ENCODE assay signal across 15 cellular contexts in genomic region chr2:36981911-36982310, GRCh38. TPM values are rescaled to one million over a fixed set of nuclear protein-coding genes. Genes with fewer than 3 reads are reported as not detected.
DNase-seq lines count a peak whose midpoint lies in the region; ATAC-seq and TF ChIP-seq lines count a peak whose summit lies in the region.
"Had no signal": no experiment of that assay in that cellular context is flagged by ENCODE, and none has a peak within 500 bp of the region (broad histone marks: within the 10 kb centered on the region; RNA-seq: fewer than 3 reads in every experiment).

No MANE protein-coding gene starts in this region.

- DNase-seq in LNCaP clone FGC (ENCODE audit: low read depth) (peak; percentile 62), mucosa of descending colon (no peak), RPMI8226 (no peak), kidney glomerular epithelial cell (lab: John Stamatoyannopoulos, UW) (no peak), heart right ventricle (no peak)
- DNase-seq: C1 segment of cervical spinal cord; Calu3; CD4-positive, alpha-beta memory T cell; COR-L47; DMS53; DMS79 treated with DMSO at 0.1 percent for 48 hours; GM23248; H7; HCEC 1CT had no signal

- no peaks in the 10 kb centered on the region for H3K27me3 ChIP-seq in heart right ventricle

- H3K4me3 ChIP-seq in LNCaP clone FGC (ENCODE audit: low read depth, low read length) (no peak overlapping the region), mucosa of descending colon (no peak overlapping the region), heart right ventricle (no peak overlapping the region)
- H3K4me3 ChIP-seq: GM23248 had no signal

- peaks cover 7% of the 10 kb centered on the region for H3K4me1 ChIP-seq in mucosa of descending colon (ENCODE audit: low read depth)
- no peaks in the 10 kb centered on the region for H3K4me1 ChIP-seq in heart right ventricle

- H3K36me3 ChIP-seq in mucosa of descending colon (ENCODE audit: low read depth) (no peaks in the 10 kb centered on the region), heart right ventricle (peaks cover 0 to 72% (median 14%) of the 10 kb centered on the region in 9 donors)

- H3K27ac ChIP-seq in VCaP (peak overlapping the region; percentile 44), heart right ventricle (no peak overlapping the region)
- H3K27ac ChIP-seq: GM23248 had no signal

- ATAC-seq in mucosa of descending colon: peak; percentile 73
- ATAC-seq in heart right ventricle: no peak

- TF ChIP-seq CTCF in LNCaP clone FGC (IDR thresholded peaks at IDR 0.05; ENCODE audit: control insufficient read depth, extremely low read depth, insufficient read depth) (no peak), VCaP (conservative IDR thresholded peaks at IDR 0.05) (no peak), mucosa of descending colon (IDR thresholded peaks at IDR 0.05) (no peak), heart right ventricle (IDR thresholded peaks at IDR 0.05) (no peak)

- 95 to 96% methylated on average over 2 of the region's 2 CpGs for WGBS in heart right ventricle, 2 donors

- H3K9me3 ChIP-seq in mucosa of descending colon (no peaks in the 10 kb centered on the region), heart right ventricle (peaks cover 0 to 8% (median 0%) of the 10 kb centered on the region in 11 donors)

- intact Hi-C loops in mucosa of descending colon (cut with DNase I, micrococcal nuclease): no loop called here
- intact Hi-C loops in heart right ventricle (cut with DNase I): no loop called here

RNA-seq across cellular contexts. Expression of gene STRN, which starts 15.6 kb away (rescaled TPM):
- 10 to 100 TPM; 36.1 to 45.7 (median 37.7) TPM for total RNA-seq in mucosa of descending colon
- 100 to 1,000 TPM in 2 of 10 donors, 10 to 100 TPM in 8; 37.0 to 102 (median 67.8) TPM for total RNA-seq in heart right ventricle
- polyA plus RNA-seq in heart right ventricle: 10 to 100 TPM in 1 of 2 donors, 1 to 10 TPM in 1; 8.6 to 12.2 TPM
